8 cellular contexts compared by ENCODE assay signal in genomic region chr6:119148102-119148824, GRCh38.
DNase-seq lines count a peak whose midpoint lies in the region; ATAC-seq, FAIRE-seq and TF ChIP-seq lines count a peak whose summit lies in the region.

No MANE protein-coding gene starts in this region.

- peaks cover 14% of the 10 kb centered on the region for H3K27me3 Mint-ChIP-seq in T-helper 17 cell

- H3K36me3 Mint-ChIP-seq in T-helper 17 cell (ENCODE audit: low read depth): no peaks in the 10 kb centered on the region

- FAIRE-seq in islet of Langerhans (lab: Jason Lieb, UNC): peak; percentile 90

- no peaks in the 10 kb centered on the region for H3K27me3 ChIP-seq in brain microvascular endothelial cell (replicated peaks)

- ATAC-seq in GM21723 (IDR thresholded peaks at IDR 0.05; ENCODE audit: unreplicated experiment) (peak; percentile 25), T-helper 17 cell (no peak)
- ATAC-seq in activated CD4-positive, CD25-positive, alpha-beta regulatory T cell treated with anti-CD3 and anti-CD28 coated beads, Interleukin-2, amount 50 U/mL, for 24 hours: no peak

- no peaks in the 10 kb centered on the region for H3K9me3 ChIP-seq in T-helper 17 cell (ENCODE audit: control insufficient read depth, low read length, poor library complexity, severe bottlenecking)

- H3K36me3 ChIP-seq in brain microvascular endothelial cell (replicated peaks): no peaks in the 10 kb centered on the region

- no peak overlapping the region for H3K4me3 Mint-ChIP-seq in T-helper 17 cell

- no peak overlapping the region for H3K4me3 ChIP-seq in brain microvascular endothelial cell (ENCODE audit: low read depth, low read length)

- in situ Hi-C loops in brain microvascular endothelial cell (cut with HindIII; ENCODE audit: low pct_ligation_motif_present, low sequenced_read_pairs): no loop called here

- H3K27ac ChIP-seq in brain microvascular endothelial cell: peak overlapping the region; percentile 72

- H3K27ac Mint-ChIP-seq in T-helper 17 cell: no peak overlapping the region

- DNase-seq in COLO829 (ENCODE audit: low spot score) (peak; percentile 78), NCI-H748 (lab: John Stamatoyannopoulos, UW; ENCODE audit: unreplicated experiment) (peak; percentile 79), brain microvascular endothelial cell (peak; percentile 70), stromal cell of bone marrow (ENCODE audit: low read depth) (peak; percentile 85), T-helper 17 cell (no peak)

- peak; percentile 72 for TF ChIP-seq CTCF in brain microvascular endothelial cell (IDR thresholded peaks at IDR 0.05; ENCODE audit: low read depth, low read length, missing control alignments)

- peaks cover 13% of the 10 kb centered on the region for H3K4me1 Mint-ChIP-seq in T-helper 17 cell

Comparison
In these comparisons a context has a peak if more than half of its experiments do, and no peak if none do; other contexts are left out.
1. DNase-seq: peak in COLO829 (single experiment), NCI-H748 (single experiment), brain microvascular endothelial cell (single experiment) and stromal cell of bone marrow (single experiment); none in T-helper 17 cell (0 of 3).